In genomic region chr1:15966081-15966955, GRCh38 we compare ENCODE assay signal across 8 cellular contexts. TPM values are rescaled to one million over a fixed set of nuclear protein-coding genes. Genes with fewer than 3 reads are reported as not detected.
DNase-seq lines count a peak whose midpoint lies in the region; ATAC-seq, FAIRE-seq and TF ChIP-seq lines count a peak whose summit lies in the region.

No MANE protein-coding gene starts in this region.

- H3K9me3 Mint-ChIP-seq in naive thymus-derived CD4-positive, alpha-beta T cell: no peaks in the 10 kb centered on the region

- TF ChIP-seq CTCF in cardiac fibroblast (IDR thresholded peaks at IDR 0.05; ENCODE audit: low read depth, low read length) (no peak), thoracic aorta (IDR thresholded peaks at IDR 0.05) (no peak)

- peaks cover 40 to 72% (median 66%) of the 10 kb centered on the region in 7 donors for H3K4me1 Mint-ChIP-seq in naive thymus-derived CD4-positive, alpha-beta T cell

- H3K4me1 ChIP-seq in naive thymus-derived CD4-positive, alpha-beta T cell (ENCODE audit: control insufficient read depth in 2 of 2, insufficient read depth in 2 of 2, low read length in 2 of 2): peaks cover 13 to 19% of the 10 kb centered on the region in 2 donors
- peaks cover 17 to 46% of the 10 kb centered on the region in 2 donors for H3K4me1 ChIP-seq in thoracic aorta (ENCODE audit: control insufficient read depth in 1 of 2, low read depth in 2 of 2)

- H3K4me3 ChIP-seq in cardiac fibroblast (replicated peaks in 1 of 2; ENCODE audit: low read depth in 2 of 2, low read length in 2 of 2) (no peak overlapping the region), thoracic aorta (peak overlapping the region; percentile 6)
- peak overlapping the region; percentile 19 for H3K4me3 ChIP-seq in naive thymus-derived CD4-positive, alpha-beta T cell (ENCODE audit: low read length)

- peak overlapping the region; percentile 46 to 93 (median 74) for H3K27ac Mint-ChIP-seq in naive thymus-derived CD4-positive, alpha-beta T cell

- CTCF ChIA-PET in naive thymus-derived CD4-positive, alpha-beta T cell (lab: Charles Lee): no interaction called here

- DNase-seq in T-helper 22 cell (ENCODE audit: low read depth) (peak; percentile 45), cardiac fibroblast (ENCODE audit: low read depth in 2 of 2) (peak; percentile 33 to 84), thoracic aorta (ENCODE audit: low spot score) (no peak), frontal cortex (ENCODE audit: low spot score in 2 of 2) (no peak), NCI-H1105 treated with DMSO at 0.1 percent for 48 hours (lab: John Stamatoyannopoulos, UW) (no peak)
- DNase-seq in naive thymus-derived CD4-positive, alpha-beta T cell: peak in 4 of 9 donors; percentile 23 to 80 (median 27)

- H3K36me3 Mint-ChIP-seq in naive thymus-derived CD4-positive, alpha-beta T cell: peaks cover 0 to 43% (median 11%) of the 10 kb centered on the region in 5 donors

- ATAC-seq in GM18517 (IDR thresholded peaks at IDR 0.05; ENCODE audit: unreplicated experiment) (peak; percentile 62), HG02970 (IDR thresholded peaks at IDR 0.05; ENCODE audit: low FRiP score, unreplicated experiment) (peak; percentile 77), thoracic aorta (ENCODE audit: insufficient number of reproducible peaks, low FRiP score, low read depth) (no peak)
- peak; percentile 83 for ATAC-seq in naive thymus-derived CD4-positive, alpha-beta T cell

- no peaks in the 10 kb centered on the region for H3K27me3 ChIP-seq in naive thymus-derived CD4-positive, alpha-beta T cell (ENCODE audit: control insufficient read depth in 2 of 2, insufficient read depth in 2 of 2, low read length in 2 of 2)
- no peaks in the 10 kb centered on the region for H3K27me3 ChIP-seq in thoracic aorta (replicated peaks; ENCODE audit: insufficient read depth)

- H3K27me3 Mint-ChIP-seq in naive thymus-derived CD4-positive, alpha-beta T cell: no peaks in the 10 kb centered on the region

- peak overlapping the region; percentile 64 to 81 (median 76) for H3K4me3 Mint-ChIP-seq in naive thymus-derived CD4-positive, alpha-beta T cell

- H3K27ac ChIP-seq in naive thymus-derived CD4-positive, alpha-beta T cell (ENCODE audit: low read depth, low read length): peak overlapping the region; percentile 29
- peak overlapping the region; percentile 37 to 38 for H3K27ac ChIP-seq in thoracic aorta

- H3K36me3 ChIP-seq in naive thymus-derived CD4-positive, alpha-beta T cell (ENCODE audit: control insufficient read depth in 2 of 3, insufficient read depth in 3 of 3, low read length in 3 of 3): peaks cover 0 to 32% (median 0%) of the 10 kb centered on the region in 3 experiments
- no peaks in the 10 kb centered on the region for H3K36me3 ChIP-seq in thoracic aorta

- POLR2A ChIA-PET in naive thymus-derived CD4-positive, alpha-beta T cell (lab: Charles Lee): interaction anchor here (0.8 kb wide), 1 partner anchor 10 kb away, joined by 4 read pairs; no protein-coding TSS in a partner anchor

- FAIRE-seq in frontal cortex (lab: Jason Lieb, UNC): no peak

- intact Hi-C loops in naive thymus-derived CD4-positive, alpha-beta T cell (cut with micrococcal nuclease): loop anchor here (1.0 to 5.0 kb wide), 5 partner anchors 9 to 349 kb away; partner anchors contain the start of genes DDI2 (in 1 of the 2) and ZBTB17 (in 1 of the 2)

- no peaks in the 10 kb centered on the region for H3K9me3 ChIP-seq in naive thymus-derived CD4-positive, alpha-beta T cell (ENCODE audit: control insufficient read depth in 2 of 3, low read length in 3 of 3)
- H3K9me3 ChIP-seq in thoracic aorta: no peaks in the 10 kb centered on the region

RNA-seq across cellular contexts. Expression of gene ZBTB17, which starts 9.6 kb away (rescaled TPM):
- 10 to 100 TPM; 47.3 to 85.1 (median 65.0) TPM for total RNA-seq in naive thymus-derived CD4-positive, alpha-beta T cell
- 10 to 100 TPM; 11.2 to 33.7 TPM for polyA plus RNA-seq in naive thymus-derived CD4-positive, alpha-beta T cell
- total RNA-seq in thoracic aorta: 10 to 100 TPM; 42.9 to 46.5 TPM
- total RNA-seq in frontal cortex: 46.9 TPM

RNA-seq across cellular contexts. Expression of gene SRARP, which starts 37.7 kb away (rescaled TPM):
- not detected for total RNA-seq in naive thymus-derived CD4-positive, alpha-beta T cell
- not detected for polyA plus RNA-seq in naive thymus-derived CD4-positive, alpha-beta T cell
- total RNA-seq in thoracic aorta (not detected), frontal cortex (0.82 TPM)

RNA-seq across cellular contexts. Expression of gene HSPB7, which starts 51.5 kb away (rescaled TPM):
- total RNA-seq in naive thymus-derived CD4-positive, alpha-beta T cell: not detected
- not detected for polyA plus RNA-seq in naive thymus-derived CD4-positive, alpha-beta T cell
- total RNA-seq in thoracic aorta (100 to 1,000 TPM; 223 to 430 TPM), frontal cortex (not detected)

RNA-seq across cellular contexts. Expression of gene CLCNKA, which starts 55.5 kb away (rescaled TPM):
- total RNA-seq in naive thymus-derived CD4-positive, alpha-beta T cell: not detected
- not detected for polyA plus RNA-seq in naive thymus-derived CD4-positive, alpha-beta T cell
- 1 to 10 TPM in 1 of 2 donors, not detected in 1; 4.7 TPM for total RNA-seq in thoracic aorta
- 0.41 TPM for total RNA-seq in frontal cortex

Comparison
In these comparisons a context has a peak if more than half of its experiments do, and no peak if none do; other contexts are left out.
1. DNase-seq: peak in T-helper 22 cell (single experiment) and cardiac fibroblast (2 of 2); none in thoracic aorta (single experiment), frontal cortex (0 of 2) and NCI-H1105 treated with DMSO at 0.1 percent for 48 hours (single experiment).
2. H3K4me3 ChIP-seq: peak in naive thymus-derived CD4-positive, alpha-beta T cell (single experiment) and thoracic aorta (single experiment); none in cardiac fibroblast (0 of 2).
3. RNA of gene HSPB7, which starts 51.5 kb away (total RNA-seq): 223 to 430 TPM in thoracic aorta; not detected in naive thymus-derived CD4-positive, alpha-beta T cell and not detected in frontal cortex (single experiment); every median in the first group is over 100 times any median in the second.